In the genomic region with DNA sequence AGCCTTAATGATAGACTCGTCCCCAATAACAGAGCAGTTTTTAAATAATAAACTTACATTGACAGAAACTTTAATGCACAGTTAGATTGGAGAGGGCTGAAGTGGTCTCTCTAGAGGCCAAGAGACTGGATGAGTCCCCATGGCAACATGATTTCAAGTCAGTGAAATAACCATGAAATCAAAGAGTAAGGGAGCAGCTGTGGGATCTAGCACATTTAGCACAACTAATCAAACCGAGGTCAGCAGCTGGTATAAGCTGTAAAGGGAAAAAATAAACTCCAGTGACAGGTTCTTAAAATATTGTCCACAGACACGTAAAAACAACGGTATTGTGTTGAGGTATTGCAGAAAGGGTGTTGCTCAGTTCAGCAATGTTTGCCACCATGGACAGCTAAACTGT, we compare ENCODE assay signal across 26 cellular contexts.
"Had no signal": no experiment of that assay in that cellular context is flagged by ENCODE, and none has a peak within 500 bp of the region (broad histone marks: within the 10 kb centered on the region; RNA-seq: fewer than 3 reads in every experiment).

No MANE protein-coding gene starts in this region.

- DNase-seq: activated CD4-positive, alpha-beta memory T cell treated with anti-CD3 and anti-CD28 coated beads for 36 hours; activated CD4-positive, alpha-beta T cell treated with anti-CD3 and anti-CD28 coated beads for 36 hours; activated CD4-positive, alpha-beta T cell treated with anti-CD3 and anti-CD28 coated beads, Interleukin-2, amount 10 ng/mL, durations not matched to agents 24 days and 14 days; activated CD4-positive, CD25-positive, alpha-beta regulatory T cell; activated CD4-positive, CD25-positive, alpha-beta regulatory T cell treated with anti-CD3 and anti-CD28 coated beads, Interleukin-2, amount 50 U/mL, for 72 hours; activated CD8-positive, alpha-beta memory T cell treated with anti-CD3 and anti-CD28 coated beads, Interleukin-2, amount 10 ng/mL, durations not matched to agents 7 days and 5 days; activated CD8-positive, alpha-beta memory T cell treated with anti-CD3 and anti-CD28 coated beads, Interleukin-2, amount 50 U/mL, for 4 hours; activated CD8-positive, alpha-beta T cell treated with anti-CD3 and anti-CD28 coated beads, Interleukin-2, amount 10 ng/mL, durations not matched to agents 7 days and 5 days; activated effector memory CD4-positive, alpha-beta T cell treated with anti-CD3 and anti-CD28 coated beads, Interleukin-2, amount 50 U/mL, for 16 hours; activated naive CD4-positive, alpha-beta T cell treated with anti-CD3 and anti-CD28 coated beads for 36 hours; activated naive CD8-positive, alpha-beta T cell treated with anti-CD3 and anti-CD28 coated beads for 36 hours; activated naive CD8-positive, alpha-beta T cell treated with anti-CD3 and anti-CD28 coated beads, Interleukin-2, amount 50 U/mL, for 24 hours; activated T-cell treated with anti-CD3 and anti-CD28 coated beads, Interleukin-2, amount 50 U/mL, for 1 hour; activated T-cell treated with anti-CD3 and anti-CD28 coated beads, Interleukin-2, amount 50 U/mL, for 48 hours; adrenal gland; amygdala; aorta; body of pancreas; caudate nucleus; cortex of kidney; dermis blood vessel endothelial cell; effector CD8-positive, alpha-beta T cell; esophagus squamous epithelium; head of caudate nucleus; hippocampal formation; T1000 had no signal

- H3K4me3 ChIP-seq: adrenal gland, body of pancreas, esophagus squamous epithelium had no signal

- ATAC-seq: activated CD4-positive, alpha-beta T cell treated with anti-CD3 and anti-CD28 coated beads for 36 hours; activated CD8-positive, alpha-beta memory T cell treated with anti-CD3 and anti-CD28 coated beads, Interleukin-2, amount 10 ng/mL, durations not matched to agents 7 days and 5 days; activated CD8-positive, alpha-beta T cell treated with anti-CD3 and anti-CD28 coated beads, Interleukin-2, amount 10 ng/mL, durations not matched to agents 7 days and 5 days; activated naive CD8-positive, alpha-beta T cell treated with anti-CD3 and anti-CD28 coated beads, Interleukin-2, amount 50 U/mL, for 24 hours; body of pancreas had no signal
